ENCODE assay signal across 8 cellular contexts in the genomic region with DNA sequence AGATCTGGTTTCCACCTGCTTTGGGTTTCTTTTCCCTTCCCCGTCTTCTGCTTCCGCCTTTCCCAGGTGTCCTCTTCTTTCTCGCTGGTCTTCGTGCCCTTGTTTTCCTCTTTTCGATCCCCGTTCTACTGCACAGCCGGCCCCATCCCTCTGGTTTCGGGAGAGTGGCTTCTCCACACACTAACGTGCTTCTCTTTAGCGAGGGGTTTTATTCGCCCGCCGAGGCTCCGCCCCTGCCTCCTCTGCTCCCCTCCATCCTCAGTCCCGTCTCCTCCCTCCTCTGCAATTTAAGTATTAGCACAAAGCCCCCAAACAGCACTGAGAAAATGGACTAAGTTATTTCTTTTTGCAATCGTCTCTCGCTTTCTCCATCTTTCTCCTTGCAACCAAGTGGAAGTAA. TPM values are rescaled to one million over a fixed set of nuclear protein-coding genes. Genes with fewer than 3 reads are reported as not detected.
DNase-seq lines count a peak whose midpoint lies in the region; ATAC-seq and TF ChIP-seq lines count a peak whose summit lies in the region.

A gene (minus strand): TSS at position 182 of the 400 bp plus-strand sequence. CDS start 746 bp downstream, outside the sequence.

- no peak within 1 kb of the TSS for H3K4me3 Mint-ChIP-seq in Calu3 (ENCODE audit: low read depth, unreplicated experiment)

- H2AFZ ChIP-seq in OCI-LY7 (ENCODE audit: low read length): peak within 1 kb of the TSS; percentile 82

- no peaks in the 10 kb centered on the region for H3K4me1 Mint-ChIP-seq in Calu3 (ENCODE audit: low read depth, unreplicated experiment)

- H3K9me2 ChIP-seq in OCI-LY7 (ENCODE audit: insufficient read depth, low read length): no peaks in the 10 kb centered on the region

- H4K20me1 ChIP-seq in OCI-LY7 (ENCODE audit: insufficient read depth, low read length): no peaks in the 10 kb centered on the region

- 1% methylated on average over 17 of the region's 17 CpGs for WGBS in body of pancreas, 2 donors

- no peaks in the 10 kb centered on the region for H3K9me3 Mint-ChIP-seq in Calu3 (ENCODE audit: low read depth, unreplicated experiment)

- no peak for TF ChIP-seq CTCF in GM06990 (IDR thresholded peaks at IDR 0.05; ENCODE audit: insufficient read depth, low read length, poor library complexity, severe bottlenecking)
- TF ChIP-seq CTCF in OCI-LY7 (conservative IDR thresholded peaks at IDR 0.05; ENCODE audit: low read length): no peak
- no peak for TF ChIP-seq CTCF in body of pancreas (IDR thresholded peaks at IDR 0.05)
- TF ChIP-seq CTCF in GM13976 (IDR thresholded peaks at IDR 0.05; ENCODE audit: borderline replicate concordance, control extremely low read depth, extremely low read depth, insufficient read depth, missing control alignments): no peak
- no peak for TF ChIP-seq CTCF in Calu3 (IDR thresholded peaks at IDR 0.05; ENCODE audit: unreplicated experiment)

- no peaks in the 10 kb centered on the region for H3K79me2 ChIP-seq in OCI-LY7 (ENCODE audit: insufficient read depth, low read depth, low read length)

- POLR2A ChIA-PET in OCI-LY7 (lab: Charles Lee): interaction anchor here (0.7 to 9.2 kb wide), 6 partner anchors 8 to 594 kb away, joined by 3 to 68 read pairs (median 4); a partner anchor contains a TSS

- no peaks in the 10 kb centered on the region for H3K36me3 ChIP-seq in GM06990 (ENCODE audit: control insufficient read depth, insufficient read depth, low read length)
- H3K36me3 ChIP-seq in OCI-LY7 (ENCODE audit: insufficient read depth, low read length): no peaks in the 10 kb centered on the region
- H3K36me3 ChIP-seq in body of pancreas (replicated peaks in 1 of 2; ENCODE audit: insufficient read depth in 1 of 2, low read depth in 2 of 2): no peaks in the 10 kb centered on the region
- no peaks in the 10 kb centered on the region for H3K36me3 ChIP-seq in iPS-20b (ENCODE audit: insufficient read depth, low read depth, low read length)
- no peaks in the 10 kb centered on the region for H3K36me3 ChIP-seq in skeletal muscle satellite cell (ENCODE audit: insufficient read depth, low read length)

- H3K36me3 Mint-ChIP-seq in Calu3 (ENCODE audit: insufficient read depth, unreplicated experiment): no peaks in the 10 kb centered on the region

- H3K27me3 ChIP-seq in GM06990 (replicated peaks; ENCODE audit: control insufficient read depth, insufficient read depth, low read length) (no peaks in the 10 kb centered on the region; the same call in 1 of the 2 replicates), body of pancreas (no peaks in the 10 kb centered on the region), iPS-20b (ENCODE audit: insufficient read depth, low read length) (no peaks in the 10 kb centered on the region), skeletal muscle satellite cell (ENCODE audit: control insufficient read depth, insufficient read depth, low read length) (peaks cover 52% of the 10 kb centered on the region)

- H3K4me1 ChIP-seq in OCI-LY7 (ENCODE audit: insufficient read depth, low read length, poor library complexity, severe bottlenecking) (peaks cover 24% of the 10 kb centered on the region), body of pancreas (peaks cover 8% of the 10 kb centered on the region), iPS-20b (ENCODE audit: insufficient read depth, low read length) (peaks cover 10% of the 10 kb centered on the region; the same call in 1 of the 2 replicates), skeletal muscle satellite cell (ENCODE audit: control insufficient read depth, insufficient read depth, low read length) (peaks cover 14% of the 10 kb centered on the region)

- H3K4me3 ChIP-seq in GM06990 (replicated peaks; ENCODE audit: low read depth, low read length) (peak within 1 kb of the TSS; percentile 31), OCI-LY7 (ENCODE audit: low read depth, low read length, poor library complexity, severe bottlenecking) (peak within 1 kb of the TSS; percentile 67), body of pancreas (peak within 1 kb of the TSS in 1 of 2 donors; percentile 41), iPS-20b (ENCODE audit: low read length) (peak within 1 kb of the TSS; percentile 84), skeletal muscle satellite cell (ENCODE audit: low read length) (peak within 1 kb of the TSS; percentile 60)

- no peaks in the 10 kb centered on the region for H3K9me3 ChIP-seq in OCI-LY7 (ENCODE audit: low read length)
- no peaks in the 10 kb centered on the region for H3K9me3 ChIP-seq in body of pancreas
- no peaks in the 10 kb centered on the region for H3K9me3 ChIP-seq in iPS-20b (ENCODE audit: insufficient read depth, low read depth, low read length)
- H3K9me3 ChIP-seq in skeletal muscle satellite cell (replicated peaks; ENCODE audit: low read length): no peaks in the 10 kb centered on the region

- no peak within 1 kb of the TSS for H3K27ac Mint-ChIP-seq in Calu3 (ENCODE audit: unreplicated experiment)

- peak; percentile 59 for ATAC-seq in body of pancreas
- ATAC-seq in HG02623 (IDR thresholded peaks at IDR 0.05; ENCODE audit: unreplicated experiment): no peak

- H3K9ac ChIP-seq in iPS-20b (ENCODE audit: low read depth, low read length): peak within 1 kb of the TSS; percentile 78; the same call in 1 of the 2 replicates
- H3K9ac ChIP-seq in skeletal muscle satellite cell (ENCODE audit: low read depth, low read length): peak within 1 kb of the TSS; percentile 10

- intact Hi-C loops in OCI-LY7 (cut with micrococcal nuclease; ENCODE audit: unreplicated experiment) (loop anchor here (1.0 kb wide), 1 partner anchor 63 kb away; no protein-coding TSS in a partner anchor), body of pancreas (cut with DNase I) (no loop called here), Calu3 (cut with micrococcal nuclease; ENCODE audit: unreplicated experiment) (no loop called here)

- BruUV-seq in OCI-LY7 (replicated peaks; lab: Mats Ljungman, UMichigan): no TSS peak
- no TSS peak for BruUV-seq in Calu3 (replicated peaks; lab: Mats Ljungman, UMichigan)

- no peaks in the 10 kb centered on the region for H3K27me3 Mint-ChIP-seq in Calu3 (ENCODE audit: unreplicated experiment)

- in situ Hi-C loops in GM13976 (cut with MboI; ENCODE audit: low sequenced_read_pairs, unreplicated experiment): loop anchor here (10.0 kb wide), 1 partner anchor 59 kb away; no protein-coding TSS in a partner anchor

- no peak within 1 kb of the TSS for H3K27ac ChIP-seq in OCI-LY7 (ENCODE audit: low read depth, low read length, poor library complexity, severe bottlenecking)
- peak within 1 kb of the TSS in 3 of 4 donors; percentile 14 to 36 (median 22) for H3K27ac ChIP-seq in body of pancreas
- no peak within 1 kb of the TSS for H3K27ac ChIP-seq in iPS-20b (ENCODE audit: low read length)

- TF ChIP-seq POLR2A in body of pancreas (IDR thresholded peaks at IDR 0.05): peak; percentile 16 to 81 (median 67)

- peak within 1 kb of the TSS; percentile 79 for H3K4me2 ChIP-seq in OCI-LY7 (ENCODE audit: low read length)
- peak within 1 kb of the TSS; percentile 80 for H3K4me2 ChIP-seq in skeletal muscle satellite cell (ENCODE audit: low read length)

- CTCF ChIA-PET in OCI-LY7 (lab: Charles Lee; ENCODE audit: unreplicated experiment) (interaction anchor here (1.0 to 8.2 kb wide), 3 partner anchors 11 to 115 kb away, joined by 4 to 69 read pairs (median 5); no protein-coding TSS in a partner anchor), Calu3 (lab: Charles Lee) (interaction anchor here (1.2 to 3.2 kb wide), 3 partner anchors 11 to 115 kb away, joined by 4 to 22 read pairs (median 5); no protein-coding TSS in a partner anchor)

- no peak for DNase-seq in GM06990 (ENCODE audit: extremely low read depth, insufficient read length)
- peak; percentile 56 for DNase-seq in OCI-LY7 (ENCODE audit: low spot score)
- DNase-seq in body of pancreas: peak; percentile 47 to 72 (median 64)
- DNase-seq in GM13976 (ENCODE audit: low spot score): no peak
- no peak for DNase-seq in Calu3

RNA-seq across cellular contexts. Expression of the gene that starts here (rescaled TPM):
- total RNA-seq in OCI-LY7 (2014; rRNA removed; shearing (Covaris generic)): 0.49 and 4.0 TPM in 2 replicates
- total RNA-seq in OCI-LY7 (2022) (6.2 and 11.4 TPM in 2 replicates), body of pancreas (10 to 100 TPM; 17.8 to 18.2 TPM), Calu3 (2022) (0.29 TPM in 1 of 2 replicates, not detected in the other)
- total RNA-seq in skeletal muscle satellite cell (2012; rRNA removed): 1.3 and 2.0 TPM in 2 replicates

Comparison
In these comparisons a context has a peak if more than half of its experiments do, and no peak if none do; other contexts are left out.
1. DNase-seq: peak in OCI-LY7 (single experiment) and body of pancreas (4 of 4); none in GM06990 (single experiment), GM13976 (single experiment) and Calu3 (single experiment).
2. H3K27ac ChIP-seq: peak in body of pancreas (3 of 4); none in OCI-LY7 (single experiment) and iPS-20b (single experiment).